In genomic region chrX:13747836-13748235, GRCh38 we compare ENCODE assay signal across 1 cellular context.
TF ChIP-seq lines count a peak whose summit lies in the region.

No MANE protein-coding gene starts in this region.

TF ChIP-seq in GM12878, 131 proteins besides CTCF, POLR2A, EP300 and RAD21 (continued from another document):
- TF ChIP-seq ZBTB11 (CRISPR knock-in tag; IDR thresholded peaks at IDR 0.05) (no peak), SMC3 (IDR thresholded peaks at IDR 0.05; ENCODE audit: borderline replicate concordance, low read length) (peak; percentile 48; the same call in 1 of the 2 replicates), YBX1 (IDR thresholded peaks at IDR 0.05) (no peak), DPF2 (IDR thresholded peaks at IDR 0.05) (no peak), USF2 (IDR thresholded peaks at IDR 0.05; ENCODE audit: borderline replicate concordance, low read depth, low read length) (no peak), MYC (IDR thresholded peaks at IDR 0.05; ENCODE audit: insufficient read depth, insufficient read length, insufficient replicate concordance, low read length, severe bottlenecking) (no peak), CBX5 (IDR thresholded peaks at IDR 0.05; ENCODE audit: low read depth) (no peak), NKRF (conservative IDR thresholded peaks at IDR 0.05) (no peak), TAF1 (IDR thresholded peaks at IDR 0.05; ENCODE audit: borderline replicate concordance, low read depth, low read length) (no peak), TARDBP (IDR thresholded peaks at IDR 0.05; ENCODE audit: borderline replicate concordance) (no peak), E4F1 (IDR thresholded peaks at IDR 0.05; ENCODE audit: borderline replicate concordance, partially characterized antibody) (no peak)
